Comparison of ENCODE assay signal across 8 cellular contexts in the genomic region with DNA sequence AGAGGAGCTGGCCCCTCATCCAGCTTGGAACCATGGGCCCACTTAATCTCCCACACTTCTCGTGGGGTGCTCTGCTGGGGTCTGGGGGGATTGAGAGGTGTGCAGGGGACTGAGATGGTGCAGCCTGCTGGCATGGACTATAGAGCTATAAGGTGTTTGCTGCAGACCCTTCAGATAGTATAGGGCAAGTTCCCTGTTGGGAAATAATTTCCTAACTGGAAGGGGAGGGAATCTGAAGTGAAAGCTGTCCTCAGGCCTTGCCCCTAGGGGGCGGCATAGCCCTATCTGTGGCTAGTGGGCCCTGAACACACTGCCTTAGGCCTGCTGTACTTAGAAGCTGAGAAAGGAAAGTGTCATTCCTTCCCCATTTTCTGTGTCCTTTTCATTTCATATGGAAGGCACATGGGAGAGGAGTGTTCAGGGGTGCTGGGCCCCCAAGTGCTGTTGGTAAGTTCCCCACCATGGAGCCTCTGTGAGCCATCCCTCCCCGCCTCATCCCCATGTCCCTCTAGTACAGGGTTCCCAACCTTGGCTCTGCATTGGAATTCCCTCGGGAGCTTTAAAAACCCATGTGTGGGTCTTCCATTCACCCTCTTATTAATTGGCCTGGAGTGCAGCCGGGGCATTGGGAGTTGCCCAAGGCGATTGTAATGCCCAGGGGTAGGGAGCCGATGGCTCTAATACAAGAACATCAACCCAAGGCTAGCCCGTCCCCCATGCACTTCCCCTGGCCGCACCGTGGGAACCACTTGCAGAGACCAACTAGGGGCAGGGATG. TPM values are rescaled to one million over a fixed set of nuclear protein-coding genes. Genes with fewer than 3 reads are reported as not detected.
DNase-seq lines count a peak whose midpoint lies in the region; ATAC-seq and TF ChIP-seq lines count a peak whose summit lies in the region.

No MANE protein-coding gene starts in this region.

- TF ChIP-seq POLR2A in Peyer's patch (IDR thresholded peaks at IDR 0.05), result no peak

- H3K4me2 ChIP-seq in DOHH2 (ENCODE audit: low read length) (no peak overlapping the region), parathyroid adenoma (ENCODE audit: low read length) (no peak overlapping the region)

- no peak overlapping the region for H3K27ac Mint-ChIP-seq in activated naive CD4-positive, alpha-beta T cell treated with anti-CD3 and anti-CD28 coated beads, Interleukin-2, amount 10 ng/mL, durations not matched to agents 7 days and 5 days

- peaks cover 25% of the 10 kb centered on the region for H3K36me3 Mint-ChIP-seq in activated naive CD4-positive, alpha-beta T cell treated with anti-CD3 and anti-CD28 coated beads, Interleukin-2, amount 10 ng/mL, durations not matched to agents 7 days and 5 days

- H3K36me3 ChIP-seq in DOHH2 (ENCODE audit: control insufficient read depth, low read length) (peaks cover 40% of the 10 kb centered on the region), Peyer's patch (peaks cover 0 to 27% (median 3%) of the 10 kb centered on the region in 3 donors), parathyroid adenoma (ENCODE audit: control insufficient read depth, insufficient read depth, low read length) (no peaks in the 10 kb centered on the region)

- H3K4me3 ChIP-seq in DOHH2 (ENCODE audit: low read length), result no peak overlapping the region
- H3K4me3 ChIP-seq in LNCaP clone FGC (ENCODE audit: low read depth, low read length), result no peak overlapping the region
- H3K4me3 ChIP-seq in Peyer's patch, result no peak overlapping the region
- H3K4me3 ChIP-seq in parathyroid adenoma (ENCODE audit: low read depth, low read length), result no peak overlapping the region

- H3K79me2 ChIP-seq in DOHH2 (ENCODE audit: control insufficient read depth, low read length) (no peaks in the 10 kb centered on the region), parathyroid adenoma (peaks cover 3% of the 10 kb centered on the region)

- no peaks in the 10 kb centered on the region for H3K27me3 ChIP-seq in DOHH2 (ENCODE audit: control insufficient read depth, low read length)
- H3K27me3 ChIP-seq in Peyer's patch, result no peaks in the 10 kb centered on the region
- no peaks in the 10 kb centered on the region for H3K27me3 ChIP-seq in parathyroid adenoma (ENCODE audit: control insufficient read depth, insufficient read depth, low read length)

- no peak overlapping the region for H3K9ac ChIP-seq in parathyroid adenoma

- H3K9me2 ChIP-seq in DOHH2 (replicated peaks; ENCODE audit: control insufficient read depth, low read length), result no peaks in the 10 kb centered on the region

- H2AFZ ChIP-seq in parathyroid adenoma, result no peak overlapping the region

- CTCF ChIA-PET in activated naive CD4-positive, alpha-beta T cell treated with anti-CD3 and anti-CD28 coated beads, Interleukin-2, amount 10 ng/mL, durations not matched to agents 7 days and 5 days (lab: Charles Lee), result interaction anchor here (0.7 to 4.7 kb wide), 22 partner anchors 9 to 373 kb away, joined by 3 to 34 read pairs (median 4); no protein-coding TSS in a partner anchor

- H4K20me1 ChIP-seq in DOHH2 (ENCODE audit: control insufficient read depth, insufficient read depth, low read depth, low read length), result no peaks in the 10 kb centered on the region

- no peak overlapping the region for H3K4me3 Mint-ChIP-seq in activated naive CD4-positive, alpha-beta T cell treated with anti-CD3 and anti-CD28 coated beads, Interleukin-2, amount 10 ng/mL, durations not matched to agents 7 days and 5 days

- H3K4me1 ChIP-seq in DOHH2 (ENCODE audit: control insufficient read depth, low read length), result no peaks in the 10 kb centered on the region
- peaks cover 0 to 18% (median 4%) of the 10 kb centered on the region in 4 donors for H3K4me1 ChIP-seq in Peyer's patch
- peaks cover 6% of the 10 kb centered on the region for H3K4me1 ChIP-seq in parathyroid adenoma

- DNase-seq in LNCaP clone FGC (ENCODE audit: low read depth) (no peak), Peyer's patch (peak; percentile 34 to 83 (median 78)), glomerular visceral epithelial cell (ENCODE audit: extremely low spot score) (peak; percentile 72), GOT3 (lab: John Stamatoyannopoulos, UW) (no peak)
- DNase-seq in activated naive CD4-positive, alpha-beta T cell treated with anti-CD3 and anti-CD28 coated beads, Interleukin-2, amount 10 ng/mL, durations not matched to agents 7 days and 5 days, result peak; percentile 69

- H3K4me1 Mint-ChIP-seq in activated naive CD4-positive, alpha-beta T cell treated with anti-CD3 and anti-CD28 coated beads, Interleukin-2, amount 10 ng/mL, durations not matched to agents 7 days and 5 days, result peaks cover 17% of the 10 kb centered on the region

- H3F3A ChIP-seq in DOHH2 (ENCODE audit: control insufficient read depth, insufficient read depth), result peaks cover 10% of the 10 kb centered on the region

- peak; percentile 97 for TF ChIP-seq CTCF in DOHH2 (IDR thresholded peaks at IDR 0.05; ENCODE audit: low read depth, low read length, poor library complexity, severe bottlenecking)
- TF ChIP-seq CTCF in LNCaP clone FGC (IDR thresholded peaks at IDR 0.05; ENCODE audit: control insufficient read depth, extremely low read depth, insufficient read depth), result peak; percentile 95
- peak; percentile 24 to 84 (median 77) for TF ChIP-seq CTCF in Peyer's patch (IDR thresholded peaks at IDR 0.05)
- TF ChIP-seq CTCF in parathyroid adenoma (IDR thresholded peaks at IDR 0.05), result peak; percentile 76

- no peaks in the 10 kb centered on the region for H3K9me3 Mint-ChIP-seq in activated naive CD4-positive, alpha-beta T cell treated with anti-CD3 and anti-CD28 coated beads, Interleukin-2, amount 10 ng/mL, durations not matched to agents 7 days and 5 days

- H3K27ac ChIP-seq in DOHH2 (ENCODE audit: low read depth, low read length) (no peak overlapping the region), Peyer's patch (no peak overlapping the region), parathyroid adenoma (no peak overlapping the region)

- no peak for ATAC-seq in GM19035 (IDR thresholded peaks at IDR 0.05; ENCODE audit: unreplicated experiment)

- no peaks in the 10 kb centered on the region for H3K27me3 Mint-ChIP-seq in activated naive CD4-positive, alpha-beta T cell treated with anti-CD3 and anti-CD28 coated beads, Interleukin-2, amount 10 ng/mL, durations not matched to agents 7 days and 5 days

- H3K9me3 ChIP-seq in DOHH2 (ENCODE audit: control insufficient read depth, insufficient read depth, low read length) (no peaks in the 10 kb centered on the region), Peyer's patch (no peaks in the 10 kb centered on the region), parathyroid adenoma (ENCODE audit: control insufficient read depth, low read length) (no peaks in the 10 kb centered on the region)

RNA-seq across cellular contexts. Expression of a gene that starts 19.7 kb away (rescaled TPM):
- 100 to 1,000 TPM in 3 of 4 donors, 10 to 100 TPM in 1; 77.6 to 148 (median 121) TPM for total RNA-seq in Peyer's patch

RNA-seq across cellular contexts. Expression of a gene that starts 36.4 kb away (rescaled TPM):
- under 1 TPM in 1 of 4 donors, not detected in 3; 0.88 TPM for total RNA-seq in Peyer's patch

Comparison
In these comparisons a context has a peak if more than half of its experiments do, and no peak if none do; other contexts are left out.
1. DNase-seq: peak in Peyer's patch (3 of 3), activated naive CD4-positive, alpha-beta T cell treated with anti-CD3 and anti-CD28 coated beads, Interleukin-2, amount 10 ng/mL, durations not matched to agents 7 days and 5 days (single experiment) and glomerular visceral epithelial cell (single experiment); none in LNCaP clone FGC (single experiment) and GOT3 (single experiment).
2. Peak in every context shown above with its lines, with median percentiles within 50 percentile points of each other: CTCF ChIP-seq.